ENCODE assay signal across 1 cellular context in the genomic region with DNA sequence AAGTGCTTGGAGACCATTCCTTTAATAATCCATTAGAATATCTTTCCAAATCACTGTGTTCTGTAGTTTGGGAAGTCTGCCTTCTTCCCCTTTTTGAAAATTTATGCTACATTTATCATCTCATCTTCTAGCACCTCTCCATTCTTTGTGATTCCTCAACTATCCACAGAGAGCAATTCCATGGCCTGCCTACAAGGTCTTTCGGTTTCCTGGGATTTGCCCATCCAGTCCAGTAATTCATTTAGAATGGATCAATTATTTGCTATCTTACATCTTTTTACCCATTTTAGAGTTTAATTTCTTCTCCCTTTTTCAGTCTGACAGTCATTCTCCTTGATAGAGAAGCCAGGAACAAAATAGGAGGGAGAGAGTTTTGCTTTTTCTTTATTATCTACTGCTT.
TF ChIP-seq lines count a peak whose summit lies in the region.

No MANE protein-coding gene starts in this region.

TF ChIP-seq in SK-N-SH, 30 proteins besides CTCF, POLR2A, EP300 and RAD21 (continued from another document):
- TF ChIP-seq POLR2AphosphoS5 (IDR thresholded peaks at IDR 0.05; ENCODE audit: low read depth, low read length) (no peak), RXRA (IDR thresholded peaks at IDR 0.05; ENCODE audit: borderline replicate concordance, low read depth) (no peak)
